Comparison of ENCODE assay signal across 1 cellular context in the genomic region with DNA sequence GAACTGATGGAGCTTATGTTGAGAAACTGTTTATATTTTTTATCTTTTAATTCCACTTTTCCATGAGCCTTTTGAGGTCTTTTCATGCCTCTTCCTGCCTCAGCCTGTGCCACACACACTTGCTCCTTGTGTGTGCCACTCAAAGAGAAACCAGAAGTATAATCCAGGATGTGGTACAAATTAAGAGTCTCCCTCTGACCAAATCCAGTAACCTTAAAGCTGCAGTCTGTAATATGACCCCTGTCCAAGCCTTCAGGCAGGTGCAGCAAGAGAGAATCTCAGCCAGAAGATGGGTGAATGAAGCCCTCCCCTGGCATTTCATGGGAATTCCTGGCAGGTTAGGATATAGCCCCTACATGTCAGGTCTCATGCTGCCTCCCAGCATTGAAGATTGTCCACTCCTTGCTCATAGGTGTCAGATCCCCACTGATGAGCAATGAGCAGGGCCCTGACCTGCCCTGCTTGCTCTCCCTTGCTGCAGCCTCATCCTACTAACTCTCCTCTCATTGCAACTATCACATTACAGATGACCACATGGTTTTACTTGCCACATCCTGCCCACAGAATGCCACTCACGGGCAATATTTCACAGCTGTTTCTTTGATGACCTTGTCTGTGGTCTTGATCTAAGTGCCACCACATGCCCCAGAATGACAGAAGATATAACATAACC.
TF ChIP-seq lines count a peak whose summit lies in the region.

No MANE protein-coding gene starts in this region.

TF ChIP-seq in GM12878, 131 proteins besides CTCF, POLR2A, EP300 and RAD21 (continued from another document and continues in another):
- TF ChIP-seq POLR2AphosphoS2 (IDR thresholded peaks at IDR 0.05; ENCODE audit: low read depth, low read length) (no peak), SREBF2 (IDR thresholded peaks at IDR 0.05; ENCODE audit: low read length) (no peak), SIN3A (IDR thresholded peaks at IDR 0.05; ENCODE audit: low read depth, low read length) (no peak), ZSCAN29 (IDR thresholded peaks at IDR 0.05) (no peak), CREM (IDR thresholded peaks at IDR 0.05; ENCODE audit: low read depth) (no peak), JUND (IDR thresholded peaks at IDR 0.05; ENCODE audit: low read depth, low read length) (no peak), MTA3 (IDR thresholded peaks at IDR 0.05; ENCODE audit: borderline replicate concordance, low read length) (no peak), TCF12 (IDR thresholded peaks at IDR 0.05; ENCODE audit: low read depth, low read length) (0 out of 2 replicates have a peak, but pooled peaks have one; percentile 9), SMAD5 (IDR thresholded peaks at IDR 0.05; ENCODE audit: low read depth) (no peak), KAT2A (conservative IDR thresholded peaks at IDR 0.05; ENCODE audit: control insufficient read depth, low read depth, low read length) (no peak), CREB1 (IDR thresholded peaks at IDR 0.05; ENCODE audit: low read depth) (no peak), NFIC (IDR thresholded peaks at IDR 0.05; ENCODE audit: low read depth, low read length) (no peak), YBX1 (IDR thresholded peaks at IDR 0.05) (no peak), NBN (IDR thresholded peaks at IDR 0.05) (no peak), RCOR1 (conservative IDR thresholded peaks at IDR 0.05; ENCODE audit: low read depth, low read length) (no peak), ZBED1 (IDR thresholded peaks at IDR 0.05; ENCODE audit: borderline replicate concordance) (no peak), LARP7 (IDR thresholded peaks at IDR 0.05) (0 out of 2 replicates have a peak, but pooled peaks have one; percentile 30), CHD1 (IDR thresholded peaks at IDR 0.05; ENCODE audit: low read depth, low read length) (no peak), TAF1 (IDR thresholded peaks at IDR 0.05; ENCODE audit: borderline replicate concordance, low read depth, low read length) (no peak), BMI1 (IDR thresholded peaks at IDR 0.05; ENCODE audit: borderline replicate concordance) (no peak), TCF3 (IDR thresholded peaks at IDR 0.05; ENCODE audit: borderline replicate concordance, insufficient read depth, low read depth, low read length) (no peak), DPF2 (IDR thresholded peaks at IDR 0.05) (0 out of 2 replicates have a peak, but pooled peaks have one; percentile 45), MTA2 (IDR thresholded peaks at IDR 0.05; ENCODE audit: low read depth) (peak; percentile 70; the same call in 1 of the 2 replicates), SMAD1 (IDR thresholded peaks at IDR 0.05; ENCODE audit: low read depth, partially characterized antibody) (no peak), SIX5 (IDR thresholded peaks at IDR 0.05; ENCODE audit: low read depth, low read length, severe bottlenecking) (no peak), ZNF384 (IDR thresholded peaks at IDR 0.05; ENCODE audit: borderline replicate concordance, low read depth, low read length) (no peak), SMC3 (IDR thresholded peaks at IDR 0.05; ENCODE audit: borderline replicate concordance, low read length) (no peak), ZNF274 (IDR thresholded peaks at IDR 0.05; ENCODE audit: insufficient read depth, insufficient read length) (no peak)
- TF ChIP-seq, protein P1, sequence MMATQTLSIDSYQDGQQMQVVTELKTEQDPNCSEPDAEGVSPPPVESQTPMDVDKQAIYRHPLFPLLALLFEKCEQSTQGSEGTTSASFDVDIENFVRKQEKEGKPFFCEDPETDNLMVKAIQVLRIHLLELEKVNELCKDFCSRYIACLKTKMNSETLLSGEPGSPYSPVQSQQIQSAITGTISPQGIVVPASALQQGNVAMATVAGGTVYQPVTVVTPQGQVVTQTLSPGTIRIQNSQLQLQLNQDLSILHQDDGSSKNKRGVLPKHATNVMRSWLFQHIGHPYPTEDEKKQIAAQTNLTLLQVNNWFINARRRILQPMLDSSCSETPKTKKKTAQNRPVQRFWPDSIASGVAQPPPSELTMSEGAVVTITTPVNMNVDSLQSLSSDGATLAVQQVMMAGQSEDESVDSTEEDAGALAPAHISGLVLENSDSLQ (IDR thresholded peaks at IDR 0.05), result peak; percentile 67
- TF ChIP-seq, protein P2, sequence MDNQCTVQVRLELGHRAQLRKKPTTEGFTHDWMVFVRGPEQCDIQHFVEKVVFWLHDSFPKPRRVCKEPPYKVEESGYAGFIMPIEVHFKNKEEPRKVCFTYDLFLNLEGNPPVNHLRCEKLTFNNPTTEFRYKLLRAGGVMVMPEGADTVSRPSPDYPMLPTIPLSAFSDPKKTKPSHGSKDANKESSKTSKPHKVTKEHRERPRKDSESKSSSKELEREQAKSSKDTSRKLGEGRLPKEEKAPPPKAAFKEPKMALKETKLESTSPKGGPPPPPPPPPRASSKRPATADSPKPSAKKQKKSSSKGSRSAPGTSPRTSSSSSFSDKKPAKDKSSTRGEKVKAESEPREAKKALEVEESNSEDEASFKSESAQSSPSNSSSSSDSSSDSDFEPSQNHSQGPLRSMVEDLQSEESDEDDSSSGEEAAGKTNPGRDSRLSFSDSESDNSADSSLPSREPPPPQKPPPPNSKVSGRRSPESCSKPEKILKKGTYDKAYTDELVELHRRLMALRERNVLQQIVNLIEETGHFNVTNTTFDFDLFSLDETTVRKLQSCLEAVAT (IDR thresholded peaks at IDR 0.05), result no peak
- TF ChIP-seq, protein P3, sequence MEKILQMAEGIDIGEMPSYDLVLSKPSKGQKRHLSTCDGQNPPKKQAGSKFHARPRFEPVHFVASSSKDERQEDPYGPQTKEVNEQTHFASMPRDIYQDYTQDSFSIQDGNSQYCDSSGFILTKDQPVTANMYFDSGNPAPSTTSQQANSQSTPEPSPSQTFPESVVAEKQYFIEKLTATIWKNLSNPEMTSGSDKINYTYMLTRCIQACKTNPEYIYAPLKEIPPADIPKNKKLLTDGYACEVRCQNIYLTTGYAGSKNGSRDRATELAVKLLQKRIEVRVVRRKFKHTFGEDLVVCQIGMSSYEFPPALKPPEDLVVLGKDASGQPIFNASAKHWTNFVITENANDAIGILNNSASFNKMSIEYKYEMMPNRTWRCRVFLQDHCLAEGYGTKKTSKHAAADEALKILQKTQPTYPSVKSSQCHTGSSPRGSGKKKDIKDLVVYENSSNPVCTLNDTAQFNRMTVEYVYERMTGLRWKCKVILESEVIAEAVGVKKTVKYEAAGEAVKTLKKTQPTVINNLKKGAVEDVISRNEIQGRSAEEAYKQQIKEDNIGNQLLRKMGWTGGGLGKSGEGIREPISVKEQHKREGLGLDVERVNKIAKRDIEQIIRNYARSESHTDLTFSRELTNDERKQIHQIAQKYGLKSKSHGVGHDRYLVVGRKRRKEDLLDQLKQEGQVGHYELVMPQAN (conservative IDR thresholded peaks at IDR 0.05), result no peak
- TF ChIP-seq, protein P4, sequence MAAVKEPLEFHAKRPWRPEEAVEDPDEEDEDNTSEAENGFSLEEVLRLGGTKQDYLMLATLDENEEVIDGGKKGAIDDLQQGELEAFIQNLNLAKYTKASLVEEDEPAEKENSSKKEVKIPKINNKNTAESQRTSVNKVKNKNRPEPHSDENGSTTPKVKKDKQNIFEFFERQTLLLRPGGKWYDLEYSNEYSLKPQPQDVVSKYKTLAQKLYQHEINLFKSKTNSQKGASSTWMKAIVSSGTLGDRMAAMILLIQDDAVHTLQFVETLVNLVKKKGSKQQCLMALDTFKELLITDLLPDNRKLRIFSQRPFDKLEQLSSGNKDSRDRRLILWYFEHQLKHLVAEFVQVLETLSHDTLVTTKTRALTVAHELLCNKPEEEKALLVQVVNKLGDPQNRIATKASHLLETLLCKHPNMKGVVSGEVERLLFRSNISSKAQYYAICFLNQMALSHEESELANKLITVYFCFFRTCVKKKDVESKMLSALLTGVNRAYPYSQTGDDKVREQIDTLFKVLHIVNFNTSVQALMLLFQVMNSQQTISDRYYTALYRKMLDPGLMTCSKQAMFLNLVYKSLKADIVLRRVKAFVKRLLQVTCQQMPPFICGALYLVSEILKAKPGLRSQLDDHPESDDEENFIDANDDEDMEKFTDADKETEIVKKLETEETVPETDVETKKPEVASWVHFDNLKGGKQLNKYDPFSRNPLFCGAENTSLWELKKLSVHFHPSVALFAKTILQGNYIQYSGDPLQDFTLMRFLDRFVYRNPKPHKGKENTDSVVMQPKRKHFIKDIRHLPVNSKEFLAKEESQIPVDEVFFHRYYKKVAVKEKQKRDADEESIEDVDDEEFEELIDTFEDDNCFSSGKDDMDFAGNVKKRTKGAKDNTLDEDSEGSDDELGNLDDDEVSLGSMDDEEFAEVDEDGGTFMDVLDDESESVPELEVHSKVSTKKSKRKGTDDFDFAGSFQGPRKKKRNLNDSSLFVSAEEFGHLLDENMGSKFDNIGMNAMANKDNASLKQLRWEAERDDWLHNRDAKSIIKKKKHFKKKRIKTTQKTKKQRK (IDR thresholded peaks at IDR 0.05; ENCODE audit: low read depth, low read length), result no peak
- TF ChIP-seq, protein P5, sequence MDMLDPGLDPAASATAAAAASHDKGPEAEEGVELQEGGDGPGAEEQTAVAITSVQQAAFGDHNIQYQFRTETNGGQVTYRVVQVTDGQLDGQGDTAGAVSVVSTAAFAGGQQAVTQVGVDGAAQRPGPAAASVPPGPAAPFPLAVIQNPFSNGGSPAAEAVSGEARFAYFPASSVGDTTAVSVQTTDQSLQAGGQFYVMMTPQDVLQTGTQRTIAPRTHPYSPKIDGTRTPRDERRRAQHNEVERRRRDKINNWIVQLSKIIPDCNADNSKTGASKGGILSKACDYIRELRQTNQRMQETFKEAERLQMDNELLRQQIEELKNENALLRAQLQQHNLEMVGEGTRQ (IDR thresholded peaks at IDR 0.05; ENCODE audit: borderline replicate concordance, low read depth, low read length), result no peak
- TF ChIP-seq, protein P6, sequence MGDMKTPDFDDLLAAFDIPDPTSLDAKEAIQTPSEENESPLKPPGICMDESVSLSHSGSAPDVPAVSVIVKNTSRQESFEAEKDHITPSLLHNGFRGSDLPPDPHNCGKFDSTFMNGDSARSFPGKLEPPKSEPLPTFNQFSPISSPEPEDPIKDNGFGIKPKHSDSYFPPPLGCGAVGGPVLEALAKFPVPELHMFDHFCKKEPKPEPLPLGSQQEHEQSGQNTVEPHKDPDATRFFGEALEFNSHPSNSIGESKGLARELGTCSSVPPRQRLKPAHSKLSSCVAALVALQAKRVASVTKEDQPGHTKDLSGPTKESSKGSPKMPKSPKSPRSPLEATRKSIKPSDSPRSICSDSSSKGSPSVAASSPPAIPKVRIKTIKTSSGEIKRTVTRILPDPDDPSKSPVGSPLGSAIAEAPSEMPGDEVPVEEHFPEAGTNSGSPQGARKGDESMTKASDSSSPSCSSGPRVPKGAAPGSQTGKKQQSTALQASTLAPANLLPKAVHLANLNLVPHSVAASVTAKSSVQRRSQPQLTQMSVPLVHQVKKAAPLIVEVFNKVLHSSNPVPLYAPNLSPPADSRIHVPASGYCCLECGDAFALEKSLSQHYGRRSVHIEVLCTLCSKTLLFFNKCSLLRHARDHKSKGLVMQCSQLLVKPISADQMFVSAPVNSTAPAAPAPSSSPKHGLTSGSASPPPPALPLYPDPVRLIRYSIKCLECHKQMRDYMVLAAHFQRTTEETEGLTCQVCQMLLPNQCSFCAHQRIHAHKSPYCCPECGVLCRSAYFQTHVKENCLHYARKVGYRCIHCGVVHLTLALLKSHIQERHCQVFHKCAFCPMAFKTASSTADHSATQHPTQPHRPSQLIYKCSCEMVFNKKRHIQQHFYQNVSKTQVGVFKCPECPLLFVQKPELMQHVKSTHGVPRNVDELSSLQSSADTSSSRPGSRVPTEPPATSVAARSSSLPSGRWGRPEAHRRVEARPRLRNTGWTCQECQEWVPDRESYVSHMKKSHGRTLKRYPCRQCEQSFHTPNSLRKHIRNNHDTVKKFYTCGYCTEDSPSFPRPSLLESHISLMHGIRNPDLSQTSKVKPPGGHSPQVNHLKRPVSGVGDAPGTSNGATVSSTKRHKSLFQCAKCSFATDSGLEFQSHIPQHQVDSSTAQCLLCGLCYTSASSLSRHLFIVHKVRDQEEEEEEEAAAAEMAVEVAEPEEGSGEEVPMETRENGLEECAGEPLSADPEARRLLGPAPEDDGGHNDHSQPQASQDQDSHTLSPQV (IDR thresholded peaks at IDR 0.05), result no peak
- TF ChIP-seq, protein P7, sequence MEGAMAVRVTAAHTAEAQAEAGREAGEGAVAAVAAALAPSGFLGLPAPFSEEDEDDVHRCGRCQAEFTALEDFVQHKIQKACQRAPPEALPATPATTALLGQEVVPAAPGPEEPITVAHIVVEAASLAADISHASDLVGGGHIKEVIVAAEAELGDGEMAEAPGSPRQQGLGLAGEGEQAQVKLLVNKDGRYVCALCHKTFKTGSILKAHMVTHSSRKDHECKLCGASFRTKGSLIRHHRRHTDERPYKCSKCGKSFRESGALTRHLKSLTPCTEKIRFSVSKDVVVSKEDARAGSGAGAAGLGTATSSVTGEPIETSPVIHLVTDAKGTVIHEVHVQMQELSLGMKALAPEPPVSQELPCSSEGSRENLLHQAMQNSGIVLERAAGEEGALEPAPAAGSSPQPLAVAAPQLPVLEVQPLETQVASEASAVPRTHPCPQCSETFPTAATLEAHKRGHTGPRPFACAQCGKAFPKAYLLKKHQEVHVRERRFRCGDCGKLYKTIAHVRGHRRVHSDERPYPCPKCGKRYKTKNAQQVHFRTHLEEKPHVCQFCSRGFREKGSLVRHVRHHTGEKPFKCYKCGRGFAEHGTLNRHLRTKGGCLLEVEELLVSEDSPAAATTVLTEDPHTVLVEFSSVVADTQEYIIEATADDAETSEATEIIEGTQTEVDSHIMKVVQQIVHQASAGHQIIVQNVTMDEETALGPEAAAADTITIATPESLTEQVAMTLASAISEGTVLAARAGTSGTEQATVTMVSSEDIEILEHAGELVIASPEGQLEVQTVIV (IDR thresholded peaks at IDR 0.05; ENCODE audit: borderline replicate concordance, partially characterized antibody), result no peak
- TF ChIP-seq, protein P8, sequence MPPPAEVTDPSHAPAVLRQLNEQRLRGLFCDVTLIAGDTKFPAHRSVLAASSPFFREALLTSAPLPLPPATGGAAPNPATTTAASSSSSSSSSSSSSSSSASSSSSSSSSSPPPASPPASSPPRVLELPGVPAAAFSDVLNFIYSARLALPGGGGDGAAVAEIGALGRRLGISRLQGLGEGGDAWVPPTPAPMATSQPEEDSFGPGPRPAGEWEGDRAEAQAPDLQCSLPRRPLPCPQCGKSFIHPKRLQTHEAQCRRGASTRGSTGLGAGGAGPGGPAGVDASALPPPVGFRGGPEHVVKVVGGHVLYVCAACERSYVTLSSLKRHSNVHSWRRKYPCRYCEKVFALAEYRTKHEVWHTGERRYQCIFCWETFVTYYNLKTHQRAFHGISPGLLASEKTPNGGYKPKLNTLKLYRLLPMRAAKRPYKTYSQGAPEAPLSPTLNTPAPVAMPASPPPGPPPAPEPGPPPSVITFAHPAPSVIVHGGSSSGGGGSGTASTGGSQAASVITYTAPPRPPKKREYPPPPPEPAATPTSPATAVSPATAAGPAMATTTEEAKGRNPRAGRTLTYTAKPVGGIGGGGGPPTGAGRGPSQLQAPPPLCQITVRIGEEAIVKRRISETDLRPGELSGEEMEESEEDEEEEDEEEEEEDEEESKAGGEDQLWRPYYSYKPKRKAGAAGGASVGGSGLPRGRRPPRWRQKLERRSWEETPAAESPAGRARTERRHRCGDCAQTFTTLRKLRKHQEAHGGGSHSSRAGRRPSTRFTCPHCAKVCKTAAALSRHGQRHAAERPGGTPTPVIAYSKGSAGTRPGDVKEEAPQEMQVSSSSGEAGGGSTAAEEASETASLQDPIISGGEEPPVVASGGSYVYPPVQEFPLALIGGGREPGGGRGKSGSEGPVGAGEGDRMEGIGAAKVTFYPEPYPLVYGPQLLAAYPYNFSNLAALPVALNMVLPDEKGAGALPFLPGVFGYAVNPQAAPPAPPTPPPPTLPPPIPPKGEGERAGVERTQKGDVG (CRISPR knock-in tag; IDR thresholded peaks at IDR 0.05), result no peak
- TF ChIP-seq, protein P9, sequence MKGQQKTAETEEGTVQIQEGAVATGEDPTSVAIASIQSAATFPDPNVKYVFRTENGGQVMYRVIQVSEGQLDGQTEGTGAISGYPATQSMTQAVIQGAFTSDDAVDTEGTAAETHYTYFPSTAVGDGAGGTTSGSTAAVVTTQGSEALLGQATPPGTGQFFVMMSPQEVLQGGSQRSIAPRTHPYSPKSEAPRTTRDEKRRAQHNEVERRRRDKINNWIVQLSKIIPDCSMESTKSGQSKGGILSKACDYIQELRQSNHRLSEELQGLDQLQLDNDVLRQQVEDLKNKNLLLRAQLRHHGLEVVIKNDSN (IDR thresholded peaks at IDR 0.05; ENCODE audit: borderline replicate concordance, extremely low read length, insufficient read depth, low read depth, low read length), result no peak
